1 cellular context compared by ENCODE assay signal in the genomic region with DNA sequence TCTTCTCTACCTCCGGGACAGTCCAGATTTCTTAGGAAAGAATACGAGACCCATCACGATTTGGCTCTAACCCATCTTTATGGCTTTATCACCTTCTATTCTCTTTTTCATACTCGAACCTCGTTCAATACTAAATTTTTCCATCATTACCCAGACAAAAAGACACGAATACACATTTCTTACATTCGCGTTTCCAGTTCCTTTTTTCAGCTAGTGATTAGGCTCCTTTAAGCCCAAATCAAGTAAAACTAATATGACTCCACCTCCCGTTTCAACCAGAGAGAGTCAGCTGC.
TF ChIP-seq lines count a peak whose summit lies in the region.

No MANE protein-coding gene starts in this region.

TF ChIP-seq in HCT116, 20 proteins besides CTCF, POLR2A, EP300 and RAD21 (continued from another document):
- TF ChIP-seq, protein P1, sequence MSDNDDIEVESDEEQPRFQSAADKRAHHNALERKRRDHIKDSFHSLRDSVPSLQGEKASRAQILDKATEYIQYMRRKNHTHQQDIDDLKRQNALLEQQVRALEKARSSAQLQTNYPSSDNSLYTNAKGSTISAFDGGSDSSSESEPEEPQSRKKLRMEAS (IDR thresholded peaks at IDR 0.05): no peak
- TF ChIP-seq CEBPB (IDR thresholded peaks at IDR 0.05; ENCODE audit: low read depth): no peak
- TF ChIP-seq YY1 (IDR thresholded peaks at IDR 0.05; ENCODE audit: extremely low read depth, insufficient replicate concordance, low read depth, low read length): no peak
- TF ChIP-seq ZFX (IDR thresholded peaks at IDR 0.05): no peak
